15 cellular contexts compared by ENCODE assay signal in genomic region chr10:46474746-46475320, GRCh38. TPM values are rescaled to one million over a fixed set of nuclear protein-coding genes. Genes with fewer than 3 reads are reported as not detected.
"Had no signal": no experiment of that assay in that cellular context is flagged by ENCODE, and none has a peak within 500 bp of the region (broad histone marks: within the 10 kb centered on the region; RNA-seq: fewer than 3 reads in every experiment).

No MANE protein-coding gene starts in this region.

RNA-seq across cellular contexts. Expression of gene NPY4R, which starts 9.1 kb away (rescaled TPM):
- total RNA-seq: activated CD4-positive, alpha-beta memory T cell treated with anti-CD3 and anti-CD28 coated beads for 36 hours; activated CD4-positive, alpha-beta T cell treated with anti-CD3 and anti-CD28 coated beads, Interleukin-2, amount 10 ng/mL, durations not matched to agents 24 days and 14 days; activated CD8-positive, alpha-beta memory T cell treated with anti-CD3 and anti-CD28 coated beads for 36 hours; activated naive CD4-positive, alpha-beta T cell treated with anti-CD3 and anti-CD28 coated beads for 36 hours; activated naive CD8-positive, alpha-beta T cell treated with anti-CD3 and anti-CD28 coated beads for 36 hours; activated T-helper 1 cell treated with anti-CD3 and anti-CD28 coated beads, Interleukin-12 subunit alpha, Interleukin-12 subunit beta, Interleukin-2, Interleukin-4 antibody, amounts not matched to agents 30 ng/mL and 10 ng/mL and 1 ng/mL, durations not matched to agents 14 hours and 24 hours and 36 hours; aorta; cardiac septum; endothelial cell of umbilical vein; heart right ventricle; natural killer cell; occipital lobe; pulmonary artery endothelial cell; right atrium auricular region; uterus had no signal
- polyA plus RNA-seq: aorta, endothelial cell of umbilical vein, heart right ventricle had no signal
